Comparison of ENCODE assay signal across 1 cellular context in genomic region chr9:98208635-98209034, GRCh38.
TF ChIP-seq lines count a peak whose summit lies in the region.

No MANE protein-coding gene starts in this region.

TF ChIP-seq in HepG2, 621 proteins besides CTCF, POLR2A, EP300 and RAD21:
- TF ChIP-seq ZNF550 (CRISPR knock-in tag; IDR thresholded peaks at IDR 0.05; ENCODE audit: borderline replicate concordance) (no peak), TOE1 (CRISPR knock-in tag; IDR thresholded peaks at IDR 0.05) (no peak), PLSCR1 (CRISPR knock-in tag; IDR thresholded peaks at IDR 0.05; ENCODE audit: borderline replicate concordance) (no peak)
